In the genomic region with DNA sequence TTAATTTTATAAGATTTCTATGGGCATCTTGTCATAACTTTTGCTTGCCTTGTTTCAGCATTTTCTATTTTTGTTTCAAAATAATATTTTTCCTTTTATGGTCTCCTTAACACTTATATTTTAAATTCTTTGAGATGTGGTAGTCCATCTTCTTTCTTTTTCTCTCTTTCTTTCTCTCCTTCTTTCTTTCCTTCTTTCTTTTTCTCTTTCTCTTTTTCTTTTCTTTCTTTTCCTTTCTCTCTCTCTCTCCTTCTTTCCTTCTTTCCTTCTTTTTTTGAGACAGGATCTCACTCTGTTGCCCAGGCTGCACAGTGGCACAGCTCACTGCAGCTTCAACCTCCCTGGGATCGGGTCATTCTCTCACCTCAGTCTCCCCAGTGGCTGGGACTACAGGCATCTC, we compare ENCODE assay signal across 33 cellular contexts. TPM values are rescaled to one million over a fixed set of nuclear protein-coding genes. Genes with fewer than 3 reads are reported as not detected.
"Had no signal": no experiment of that assay in that cellular context is flagged by ENCODE, and none has a peak within 500 bp of the region (broad histone marks: within the 10 kb centered on the region; RNA-seq: fewer than 3 reads in every experiment).

No MANE protein-coding gene starts in this region.

- H3K4me1 ChIP-seq: ascending aorta, body of pancreas had no signal

- H3K36me3 Mint-ChIP-seq: activated naive CD4-positive, alpha-beta T cell treated with anti-CD3 and anti-CD28 coated beads, Interleukin-2, amount 50 U/mL, for 72 hours had no signal

- H3K27me3 ChIP-seq: ascending aorta, body of pancreas, MG63 had no signal

- FAIRE-seq: bronchial epithelial cell, TTC549 had no signal

- H3K4me3 Mint-ChIP-seq: activated CD4-positive, alpha-beta memory T cell treated with anti-CD3 and anti-CD28 coated beads, Interleukin-2, amount 10 ng/mL, durations not matched to agents 7 days and 5 days; activated CD4-positive, alpha-beta T cell treated with anti-CD3 and anti-CD28 coated beads for 36 hours had no signal

- H3K36me3 ChIP-seq: ascending aorta, MG63 had no signal

- H3K4me1 Mint-ChIP-seq: activated naive CD8-positive, alpha-beta T cell treated with anti-CD3 and anti-CD28 coated beads, Interleukin-2, amount 50 U/mL, for 24 hours had no signal

- H3K9me3 Mint-ChIP-seq: activated CD4-positive, alpha-beta memory T cell treated with anti-CD3 and anti-CD28 coated beads, Interleukin-2, amount 10 ng/mL, durations not matched to agents 7 days and 5 days; activated naive CD4-positive, alpha-beta T cell treated with anti-CD3 and anti-CD28 coated beads, Interleukin-2, amount 50 U/mL, for 72 hours; activated naive CD8-positive, alpha-beta T cell treated with anti-CD3 and anti-CD28 coated beads, Interleukin-2, amount 50 U/mL, for 24 hours had no signal

- H3K27ac Mint-ChIP-seq: activated CD4-positive, alpha-beta memory T cell treated with anti-CD3 and anti-CD28 coated beads, Interleukin-2, amount 10 ng/mL, durations not matched to agents 7 days and 5 days; activated CD4-positive, alpha-beta T cell treated with anti-CD3 and anti-CD28 coated beads for 36 hours; activated naive CD4-positive, alpha-beta T cell treated with anti-CD3 and anti-CD28 coated beads, Interleukin-2, amount 50 U/mL, for 72 hours; activated naive CD8-positive, alpha-beta T cell treated with anti-CD3 and anti-CD28 coated beads, Interleukin-2, amount 50 U/mL, for 24 hours had no signal

- DNase-seq: activated CD4-positive, alpha-beta memory T cell treated with anti-CD3 and anti-CD28 coated beads, Interleukin-2, amount 10 ng/mL, durations not matched to agents 7 days and 5 days; activated CD4-positive, alpha-beta T cell treated with anti-CD3 and anti-CD28 coated beads for 36 hours; activated CD4-positive, alpha-beta T cell treated with anti-CD3 and anti-CD28 coated beads, Interleukin-2, amount 50 U/mL, for 1 hour; activated effector memory CD4-positive, alpha-beta T cell treated with anti-CD3 and anti-CD28 coated beads, Interleukin-2, amount 50 U/mL, for 16 hours; activated naive CD4-positive, alpha-beta T cell treated with Interleukin-2 at 50 U/mL for 16 hours; activated naive CD8-positive, alpha-beta T cell treated with anti-CD3 and anti-CD28 coated beads, Interleukin-2, amount 50 U/mL, for 24 hours; amniotic stem cell; body of pancreas; central memory CD4-positive, alpha-beta T cell; MG63; MV-4-11; NCI-H1092 treated with DMSO at 0.1 percent for 48 hours; NCI-H1417 treated with DMSO at 0.1 percent for 48 hours; NCI-H1694; NCI-H2029; NCI-H345; NCI-H510A; NCI-H526 treated with DMSO at 0.1 percent for 48 hours; NCI-H82; SIG-M5; SW 1271; T1000 had no signal

- H3K9me3 ChIP-seq: ascending aorta, body of pancreas, MG63 had no signal

- H3K27ac ChIP-seq: ascending aorta, body of pancreas, SK-N-MC, VCaP had no signal

- ATAC-seq: activated CD4-positive, alpha-beta T cell treated with anti-CD3 and anti-CD28 coated beads for 36 hours; activated naive CD4-positive, alpha-beta T cell treated with anti-CD3 and anti-CD28 coated beads, Interleukin-2, amount 50 U/mL, for 72 hours; activated naive CD8-positive, alpha-beta T cell treated with anti-CD3 and anti-CD28 coated beads, Interleukin-2, amount 50 U/mL, for 24 hours; body of pancreas had no signal

- H3K4me3 ChIP-seq: body of pancreas, MG63, SK-N-MC had no signal

RNA-seq across cellular contexts. Expression of a gene that starts 36.1 kb away (rescaled TPM):
- total RNA-seq: activated CD4-positive, alpha-beta memory T cell treated with anti-CD3 and anti-CD28 coated beads, Interleukin-2, amount 10 ng/mL, durations not matched to agents 7 days and 5 days; activated CD4-positive, alpha-beta T cell treated with anti-CD3 and anti-CD28 coated beads for 36 hours; activated CD8-positive, alpha-beta memory T cell treated with anti-CD3 and anti-CD28 coated beads for 36 hours; activated naive CD4-positive, alpha-beta T cell treated with anti-CD3 and anti-CD28 coated beads, Interleukin-2, amount 50 U/mL, for 72 hours; ascending aorta; body of pancreas; bronchial epithelial cell; chondrocyte; OCI-LY7; RPMI7951; T-helper 1 cell treated with Interleukin-12 subunit alpha and Interleukin-12 subunit beta and Interleukin-4 antibody, amounts not matched to agents 30 ng/mL and 1 ng/mL, for 36 hours had no signal

RNA-seq across cellular contexts. Expression of a gene that starts 50.7 kb away (rescaled TPM):
- total RNA-seq: activated CD4-positive, alpha-beta memory T cell treated with anti-CD3 and anti-CD28 coated beads, Interleukin-2, amount 10 ng/mL, durations not matched to agents 7 days and 5 days; activated CD4-positive, alpha-beta T cell treated with anti-CD3 and anti-CD28 coated beads for 36 hours; activated CD8-positive, alpha-beta memory T cell treated with anti-CD3 and anti-CD28 coated beads for 36 hours; activated naive CD4-positive, alpha-beta T cell treated with anti-CD3 and anti-CD28 coated beads, Interleukin-2, amount 50 U/mL, for 72 hours; ascending aorta; body of pancreas; bronchial epithelial cell; chondrocyte; OCI-LY7; RPMI7951; T-helper 1 cell treated with Interleukin-12 subunit alpha and Interleukin-12 subunit beta and Interleukin-4 antibody, amounts not matched to agents 30 ng/mL and 1 ng/mL, for 36 hours had no signal

RNA-seq across cellular contexts. Expression of a gene that starts 54.5 kb away (rescaled TPM):
- total RNA-seq: activated CD4-positive, alpha-beta memory T cell treated with anti-CD3 and anti-CD28 coated beads, Interleukin-2, amount 10 ng/mL, durations not matched to agents 7 days and 5 days; activated CD4-positive, alpha-beta T cell treated with anti-CD3 and anti-CD28 coated beads for 36 hours; activated CD8-positive, alpha-beta memory T cell treated with anti-CD3 and anti-CD28 coated beads for 36 hours; activated naive CD4-positive, alpha-beta T cell treated with anti-CD3 and anti-CD28 coated beads, Interleukin-2, amount 50 U/mL, for 72 hours; ascending aorta; body of pancreas; bronchial epithelial cell; chondrocyte; OCI-LY7; RPMI7951; T-helper 1 cell treated with Interleukin-12 subunit alpha and Interleukin-12 subunit beta and Interleukin-4 antibody, amounts not matched to agents 30 ng/mL and 1 ng/mL, for 36 hours had no signal
